In the genomic region with DNA sequence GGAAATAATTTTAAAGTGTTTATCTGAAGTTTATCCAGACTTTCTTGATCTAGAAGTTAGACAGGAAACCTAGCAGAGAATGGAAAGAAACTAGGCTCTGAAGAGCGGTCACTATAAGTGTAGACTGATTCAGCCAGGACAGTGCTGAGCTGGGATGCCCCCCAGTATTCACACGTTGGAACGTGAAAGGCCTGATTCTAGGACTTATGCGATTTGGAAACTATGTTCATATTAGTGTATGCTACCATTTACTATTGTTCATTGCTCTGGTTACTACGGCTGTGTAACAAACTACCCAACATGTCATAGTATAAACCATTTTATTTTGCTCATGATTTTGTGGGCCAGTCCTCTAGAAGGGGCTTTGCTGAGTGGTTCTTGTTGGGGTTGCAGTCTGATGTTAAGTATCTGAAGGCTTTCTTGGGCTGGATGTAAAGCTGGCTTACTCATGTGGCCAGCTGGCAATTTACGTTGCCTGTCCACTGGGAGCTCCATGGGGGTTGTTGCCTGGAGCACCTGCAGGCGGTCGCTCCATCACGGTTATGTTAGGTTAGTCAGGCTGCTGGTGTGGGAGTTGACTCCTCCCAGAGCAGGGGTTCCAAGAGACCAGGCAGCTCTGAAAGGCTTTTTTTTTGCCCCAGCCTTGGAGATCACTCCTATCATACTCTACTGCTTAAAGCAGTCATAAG, we compare ENCODE assay signal across 15 cellular contexts.
DNase-seq lines count a peak whose midpoint lies in the region; ATAC-seq and TF ChIP-seq lines count a peak whose summit lies in the region.
"Had no signal": no experiment of that assay in that cellular context is flagged by ENCODE, and none has a peak within 500 bp of the region (broad histone marks: within the 10 kb centered on the region; RNA-seq: fewer than 3 reads in every experiment).

No MANE protein-coding gene starts in this region.

- H3K36me3 Mint-ChIP-seq in activated CD4-positive, alpha-beta T cell treated with anti-CD3 and anti-CD28 coated beads, Interleukin-2, amount 10 ng/mL, durations not matched to agents 7 days and 5 days (ENCODE audit: low read depth), result no peaks in the 10 kb centered on the region
- H3K36me3 Mint-ChIP-seq: natural killer cell had no signal

- no peaks in the 10 kb centered on the region for H3K9me3 ChIP-seq in Peyer's patch
- H3K9me3 ChIP-seq in esophagus squamous epithelium, result no peaks in the 10 kb centered on the region
- no peaks in the 10 kb centered on the region for H3K9me3 ChIP-seq in mucosa of rectum (ENCODE audit: control insufficient read depth in 2 of 2, low read length in 2 of 2)
- no peaks in the 10 kb centered on the region for H3K9me3 ChIP-seq in BE2C

- H3K9ac ChIP-seq in mucosa of rectum (ENCODE audit: low read depth in 1 of 2, low read length in 2 of 2), result no peak overlapping the region

- CTCF ChIA-PET in activated CD4-positive, alpha-beta T cell treated with anti-CD3 and anti-CD28 coated beads, Interleukin-2, amount 10 ng/mL, durations not matched to agents 7 days and 5 days (lab: Charles Lee), result no interaction called here

- H3K27me3 ChIP-seq in Peyer's patch (no peaks in the 10 kb centered on the region), esophagus squamous epithelium (no peaks in the 10 kb centered on the region), mucosa of rectum (ENCODE audit: control insufficient read depth in 2 of 2, insufficient read depth in 2 of 2, low read length in 2 of 2) (no peaks in the 10 kb centered on the region), BE2C (no peaks in the 10 kb centered on the region)

- H3K9me3 Mint-ChIP-seq in activated CD4-positive, alpha-beta T cell treated with anti-CD3 and anti-CD28 coated beads, Interleukin-2, amount 10 ng/mL, durations not matched to agents 7 days and 5 days, result no peaks in the 10 kb centered on the region
- H3K9me3 Mint-ChIP-seq: activated B cell treated with CpG ODN at 0.5 μM for 24 hours; natural killer cell; stimulated activated naive CD8-positive, alpha-beta T cell treated with anti-CD3 and anti-CD28 coated beads, Interleukin-15, amount 100 ng/mL, for 72 hours had no signal

- no peak overlapping the region for H3K27ac Mint-ChIP-seq in activated CD4-positive, alpha-beta T cell treated with anti-CD3 and anti-CD28 coated beads, Interleukin-2, amount 10 ng/mL, durations not matched to agents 7 days and 5 days
- H3K27ac Mint-ChIP-seq: activated B cell treated with CpG ODN at 0.5 μM for 24 hours, natural killer cell had no signal

- 39 to 65% methylated on average over 6 to 9 of the region's 9 CpGs for WGBS in esophagus squamous epithelium, 2 donors

- no peaks in the 10 kb centered on the region for H3K4me1 Mint-ChIP-seq in activated CD4-positive, alpha-beta T cell treated with anti-CD3 and anti-CD28 coated beads, Interleukin-2, amount 10 ng/mL, durations not matched to agents 7 days and 5 days
- H3K4me1 Mint-ChIP-seq: natural killer cell had no signal

- no peaks in the 10 kb centered on the region for H3K27me3 Mint-ChIP-seq in activated CD4-positive, alpha-beta T cell treated with anti-CD3 and anti-CD28 coated beads, Interleukin-2, amount 10 ng/mL, durations not matched to agents 7 days and 5 days

- H3K4me3 Mint-ChIP-seq in activated CD4-positive, alpha-beta T cell treated with anti-CD3 and anti-CD28 coated beads, Interleukin-2, amount 10 ng/mL, durations not matched to agents 7 days and 5 days, result no peak overlapping the region
- H3K4me3 Mint-ChIP-seq: activated B cell treated with CpG ODN at 0.5 μM for 24 hours; natural killer cell; stimulated activated naive CD8-positive, alpha-beta T cell treated with anti-CD3 and anti-CD28 coated beads, Interleukin-15, amount 100 ng/mL, for 72 hours had no signal

- H3K4me1 ChIP-seq in Peyer's patch, result no peaks in the 10 kb centered on the region
- peaks cover 5 to 43% (median 13%) of the 10 kb centered on the region in 3 donors for H3K4me1 ChIP-seq in esophagus squamous epithelium
- no peaks in the 10 kb centered on the region for H3K4me1 ChIP-seq in mucosa of rectum (ENCODE audit: control insufficient read depth in 2 of 2, insufficient read depth in 2 of 2, low read length in 2 of 2)
- no peaks in the 10 kb centered on the region for H3K4me1 ChIP-seq in BE2C

- H3K27ac ChIP-seq in Peyer's patch, result peak overlapping the region in 3 of 4 donors; percentile 29 to 67 (median 59)
- H3K27ac ChIP-seq in esophagus squamous epithelium, result peak overlapping the region; percentile 74 to 86 (median 83)
- H3K27ac ChIP-seq in mucosa of rectum (ENCODE audit: low read depth in 2 of 2, low read length in 2 of 2), result peak overlapping the region; percentile 64 to 66
- peak overlapping the region; percentile 88 for H3K27ac ChIP-seq in temporal lobe (ENCODE audit: low read depth, low read length)

- H3K36me3 ChIP-seq in Peyer's patch, result no peaks in the 10 kb centered on the region
- H3K36me3 ChIP-seq in esophagus squamous epithelium, result no peaks in the 10 kb centered on the region
- no peaks in the 10 kb centered on the region for H3K36me3 ChIP-seq in mucosa of rectum (ENCODE audit: control insufficient read depth in 2 of 2, insufficient read depth in 2 of 2, low read length in 2 of 2)
- H3K36me3 ChIP-seq in BE2C, result no peaks in the 10 kb centered on the region

- DNase-seq in Peyer's patch (no peak), esophagus squamous epithelium (lab: John Stamatoyannopoulos, UW) (no peak), NCI-H524 treated with DMSO at 0.1 percent for 48 hours (lab: John Stamatoyannopoulos, UW) (no peak), BE2C (no peak)
- no peak for DNase-seq in activated CD4-positive, alpha-beta T cell treated with anti-CD3 and anti-CD28 coated beads, Interleukin-2, amount 10 ng/mL, durations not matched to agents 7 days and 5 days
- DNase-seq: activated B cell treated with CpG ODN at 0.5 μM for 24 hours; activated CD8-positive, alpha-beta memory T cell treated with anti-CD3 and anti-CD28 coated beads, Interleukin-2, amount 50 U/mL, for 4 hours; H7; natural killer cell; NCI-H1092; NCI-H226; stimulated activated naive CD8-positive, alpha-beta T cell treated with anti-CD3 and anti-CD28 coated beads, Interleukin-15, amount 100 ng/mL, for 72 hours had no signal

- H3K4me3 ChIP-seq in Peyer's patch, result no peak overlapping the region
- H3K4me3 ChIP-seq in esophagus squamous epithelium, result peak overlapping the region in 1 of 4 donors; percentile 34
- H3K4me3 ChIP-seq in mucosa of rectum (ENCODE audit: low read length in 2 of 2), result no peak overlapping the region
- H3K4me3 ChIP-seq in BE2C (ENCODE audit: low read depth, low read length), result no peak overlapping the region

- intact Hi-C loops in esophagus squamous epithelium (cut with DNase I), result no loop called here

- no peak for ATAC-seq in GM19463 (IDR thresholded peaks at IDR 0.05; ENCODE audit: unreplicated experiment)
- ATAC-seq: natural killer cell; stimulated activated naive CD8-positive, alpha-beta T cell treated with anti-CD3 and anti-CD28 coated beads, Interleukin-15, amount 100 ng/mL, for 72 hours had no signal

- TF ChIP-seq POLR2A in Peyer's patch (IDR thresholded peaks at IDR 0.05), result no peak
- TF ChIP-seq POLR2A in esophagus squamous epithelium (IDR thresholded peaks at IDR 0.05), result no peak

- POLR2A ChIA-PET in activated CD4-positive, alpha-beta T cell treated with anti-CD3 and anti-CD28 coated beads, Interleukin-2, amount 10 ng/mL, durations not matched to agents 7 days and 5 days (lab: Charles Lee), result no interaction called here

- TF ChIP-seq CTCF in Peyer's patch (IDR thresholded peaks at IDR 0.05) (no peak), esophagus squamous epithelium (IDR thresholded peaks at IDR 0.05) (no peak), BE2C (IDR thresholded peaks at IDR 0.05; ENCODE audit: low read depth, low read length) (no peak)
